ENCODE assay signal across 11 cellular contexts in the genomic region with DNA sequence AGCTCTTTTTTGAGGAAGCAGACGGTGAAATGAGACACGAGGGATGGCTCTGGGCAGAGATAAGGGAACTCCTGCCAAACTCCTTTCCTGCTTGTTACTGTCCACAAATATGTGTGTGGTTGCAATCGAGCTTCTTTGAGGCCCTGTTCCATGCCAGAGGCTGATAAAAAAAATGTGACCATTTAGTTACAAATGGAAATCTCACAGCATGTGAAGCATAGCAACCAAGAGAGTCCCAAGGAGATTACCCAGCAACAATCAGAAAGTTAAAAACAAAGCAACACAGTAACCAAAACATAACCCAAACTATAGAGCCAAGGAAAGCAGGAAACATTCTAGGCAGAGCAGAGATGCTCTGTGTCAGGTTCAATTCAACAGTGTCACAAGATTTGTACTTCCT.
DNase-seq lines count a peak whose midpoint lies in the region; ATAC-seq and TF ChIP-seq lines count a peak whose summit lies in the region.
"Had no signal": no experiment of that assay in that cellular context is flagged by ENCODE, and none has a peak within 500 bp of the region (broad histone marks: within the 10 kb centered on the region; RNA-seq: fewer than 3 reads in every experiment).

No MANE protein-coding gene starts in this region.

- peak overlapping the region; percentile 37 for H3K27ac ChIP-seq in muscle layer of colon (ENCODE audit: low read depth, low read length)
- H3K27ac ChIP-seq: parathyroid adenoma had no signal

- no peaks in the 10 kb centered on the region for H3K36me3 ChIP-seq in muscle layer of colon (ENCODE audit: insufficient read depth, low read length)

- TF ChIP-seq CTCF in epithelial cell of esophagus (IDR thresholded peaks at IDR 0.05; ENCODE audit: insufficient read depth, low read depth, low read length, missing control alignments) (no peak), GM13977 (IDR thresholded peaks at IDR 0.05; ENCODE audit: extremely low read depth, insufficient read depth, missing control alignments) (no peak)

- ATAC-seq in GM19035 (IDR thresholded peaks at IDR 0.05; ENCODE audit: unreplicated experiment) (no peak), HG02571 (IDR thresholded peaks at IDR 0.05; ENCODE audit: unreplicated experiment) (no peak), GM21786 (IDR thresholded peaks at IDR 0.05; ENCODE audit: unreplicated experiment) (no peak)

- H3K27me3 ChIP-seq in muscle layer of colon (ENCODE audit: control insufficient read depth in 1 of 2, insufficient read depth in 2 of 2, low read length in 2 of 2) = no peaks in the 10 kb centered on the region

- H3K4me1 ChIP-seq in muscle layer of colon (ENCODE audit: insufficient read depth, low read length) = peaks cover 7% of the 10 kb centered on the region
- H3K4me1 ChIP-seq: parathyroid adenoma had no signal

- H3K4me3 ChIP-seq in epithelial cell of esophagus (ENCODE audit: low read length) = no peak overlapping the region
- no peak overlapping the region for H3K4me3 ChIP-seq in muscle layer of colon (ENCODE audit: low read depth in 1 of 2, low read length in 2 of 2)

- no peak overlapping the region for H3K9ac ChIP-seq in muscle layer of colon (ENCODE audit: low read length)
- H3K9ac ChIP-seq: parathyroid adenoma had no signal

- DNase-seq in COLO829 (ENCODE audit: low spot score) (peak; percentile 48), NCI-H2196 (lab: John Stamatoyannopoulos, UW; ENCODE audit: unreplicated experiment) (peak; percentile 44), epithelial cell of esophagus (ENCODE audit: low read depth) (peak; percentile 4), GM13977 (ENCODE audit: low spot score) (no peak)
- DNase-seq: activated naive CD4-positive, alpha-beta T cell treated with Interleukin-2 at 50 U/mL for 16 hours; NCI-H1694 treated with DMSO at 0.1 percent for 48 hours had no signal

- in situ Hi-C loops in GM13977 (cut with MboI; ENCODE audit: low pct_unique_long_range_greater_than_20kb, low sequenced_read_pairs, unreplicated experiment) = no loop called here

- H3K9me3 ChIP-seq in muscle layer of colon (ENCODE audit: low read length) = no peaks in the 10 kb centered on the region
